Comparison of ENCODE assay signal across 18 cellular contexts in genomic region chr1:176619261-176619660, GRCh38.
"Had no signal": no experiment of that assay in that cellular context is flagged by ENCODE, and none has a peak within 500 bp of the region (broad histone marks: within the 10 kb centered on the region; RNA-seq: fewer than 3 reads in every experiment).

No MANE protein-coding gene starts in this region.

- ATAC-seq: left ventricle myocardium superior; lower lobe of right lung; natural killer cell; pancreas; right lobe of liver; stimulated activated naive B cell treated with anti-CD40 and anti-IgM and Interleukin-4, amounts not matched to agents 10 μg/mL and 1 μg/mL and 100 μg/mL, for 72 hours had no signal

- DNase-seq: colonic mucosa; effector memory CD4-positive, alpha-beta T cell; hypothalamus; immature natural killer cell; islet precursor cell; kidney glomerular epithelial cell; left ventricle myocardium superior; lower lobe of right lung; natural killer cell; pancreas; right lobe of liver; small intestine; stimulated activated CD4-positive, alpha-beta T cell treated with anti-CD3 and anti-CD28 coated beads, Interleukin-15, amount 100 ng/mL, for 24 hours; stimulated activated CD4-positive, alpha-beta T cell treated with anti-CD3 and anti-CD28 coated beads, Interleukin-2, amount 100 ng/mL, for 48 hours; stimulated activated naive B cell treated with anti-CD40 and anti-IgM and Interleukin-4, amounts not matched to agents 10 μg/mL and 1 μg/mL and 100 μg/mL, for 72 hours; upper lobe of left lung had no signal

- H3K4me3 ChIP-seq: colonic mucosa, lower lobe of right lung, pancreas, right lobe of liver, thoracic aorta, tibial nerve, upper lobe of left lung had no signal
